Comparison of ENCODE assay signal across 8 cellular contexts in the genomic region with DNA sequence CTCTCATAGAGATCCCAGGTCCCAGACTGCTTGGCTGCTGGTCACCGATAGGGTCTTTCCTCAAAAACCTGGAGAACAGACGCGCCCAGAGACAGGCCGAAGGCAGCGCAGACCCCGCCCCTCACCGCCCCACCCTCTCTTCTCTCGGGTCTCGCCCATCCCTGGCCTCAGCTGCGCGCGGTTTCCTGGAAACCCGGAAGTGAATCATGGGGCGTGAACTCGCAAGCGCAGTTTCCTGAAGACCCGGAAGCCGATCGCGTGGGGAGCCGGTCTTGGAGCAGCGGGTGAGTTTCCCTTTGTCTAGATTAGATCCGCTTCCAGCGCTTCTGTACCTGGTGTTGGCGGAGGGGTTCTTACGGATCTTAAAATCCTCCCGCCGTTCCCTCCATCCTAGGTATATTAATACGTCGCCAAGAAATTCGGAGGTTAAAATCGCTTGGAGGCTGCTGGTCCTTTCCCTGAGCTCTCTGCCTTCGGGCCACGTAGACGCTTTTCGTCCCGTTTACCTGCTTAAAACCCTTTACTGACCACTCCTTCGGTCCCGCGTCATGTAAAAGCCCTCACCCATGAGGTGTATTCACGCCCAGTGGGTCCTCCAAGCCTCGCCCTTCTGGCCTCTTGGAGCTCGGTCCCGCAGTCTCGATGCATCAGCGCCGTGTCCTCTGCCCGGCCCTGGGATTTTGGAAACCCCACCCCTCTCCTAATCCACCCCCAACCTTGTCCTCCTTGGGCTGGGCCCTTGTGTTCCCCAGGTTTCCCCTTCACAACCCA. TPM values are rescaled to one million over a fixed set of nuclear protein-coding genes. Genes with fewer than 3 reads are reported as not detected.
DNase-seq lines count a peak whose midpoint lies in the region; ATAC-seq and TF ChIP-seq lines count a peak whose summit lies in the region.

A gene (plus strand): TSS at position 230 of the 771 bp plus-strand sequence. CDS start 48,293 bp downstream, outside the sequence.

- no peak within 1 kb of the TSS for H3K27ac ChIP-seq in CD4-positive, alpha-beta T cell (ENCODE audit: low read depth, low read length)
- no peak within 1 kb of the TSS for H3K27ac ChIP-seq in neuronal stem cell (replicated peaks; ENCODE audit: low read length)

- H3K9ac ChIP-seq in neuronal stem cell (ENCODE audit: low read depth, low read length, poor library complexity) = no peak within 1 kb of the TSS

- H3K9me3 ChIP-seq in CD4-positive, alpha-beta T cell (ENCODE audit: control insufficient read depth, low read length) = peaks cover 94% of the 10 kb centered on the region
- peaks cover 18 to 29% of the 10 kb centered on the region in 2 donors for H3K9me3 ChIP-seq in neuronal stem cell (replicated peaks in 1 of 2; ENCODE audit: control insufficient read depth in 2 of 2, insufficient read depth in 1 of 2, low read depth in 1 of 2, low read length in 2 of 2)

- H3K4me1 Mint-ChIP-seq in CD4-positive, alpha-beta T cell (ENCODE audit: low read depth) = peaks cover 16% of the 10 kb centered on the region
- H3K4me1 Mint-ChIP-seq in activated T-helper 17 cell treated with anti-CD3 and anti-CD28 coated beads, Interleukin-2, amount 50 U/mL, for 72 hours = peaks cover 11% of the 10 kb centered on the region

- H4K91ac ChIP-seq in neuronal stem cell (ENCODE audit: low read depth, low read length, poor library complexity) = no peak within 1 kb of the TSS

- no peak within 1 kb of the TSS for H2BK12ac ChIP-seq in neuronal stem cell (ENCODE audit: low read length)

- peaks cover 0 to 2% of the 10 kb centered on the region in 2 donors for H3K36me3 ChIP-seq in neuronal stem cell (replicated peaks in 1 of 2; ENCODE audit: control insufficient read depth in 2 of 2, insufficient read depth in 2 of 2, low read length in 2 of 2)

- no peak within 1 kb of the TSS for H2BK5ac ChIP-seq in neuronal stem cell (ENCODE audit: low read length)

- peak within 1 kb of the TSS; percentile 92 for H3K4me3 Mint-ChIP-seq in CD4-positive, alpha-beta T cell
- peak within 1 kb of the TSS; percentile 81 for H3K4me3 Mint-ChIP-seq in activated T-helper 17 cell treated with anti-CD3 and anti-CD28 coated beads, Interleukin-2, amount 50 U/mL, for 72 hours

- H3K79me1 ChIP-seq in neuronal stem cell (ENCODE audit: low read depth, low read length) = no peaks in the 10 kb centered on the region

- no peak within 1 kb of the TSS for H3K18ac ChIP-seq in neuronal stem cell (ENCODE audit: low read length)

- H3K27ac Mint-ChIP-seq in CD4-positive, alpha-beta T cell = peak within 1 kb of the TSS; percentile 56
- H3K27ac Mint-ChIP-seq in activated T-helper 17 cell treated with anti-CD3 and anti-CD28 coated beads, Interleukin-2, amount 50 U/mL, for 72 hours = peak within 1 kb of the TSS; percentile 77

- H3K9me3 Mint-ChIP-seq in CD4-positive, alpha-beta T cell = peaks cover 32% of the 10 kb centered on the region
- H3K9me3 Mint-ChIP-seq in activated T-helper 17 cell treated with anti-CD3 and anti-CD28 coated beads, Interleukin-2, amount 50 U/mL, for 72 hours = peaks cover 53% of the 10 kb centered on the region

- H3K14ac ChIP-seq in neuronal stem cell (ENCODE audit: low read length) = no peak within 1 kb of the TSS

- H3K4ac ChIP-seq in neuronal stem cell (ENCODE audit: low read length) = no peak within 1 kb of the TSS

- H3K4me3 ChIP-seq in fibroblast of pulmonary artery (replicated peaks; ENCODE audit: low read depth, low read length) = peak within 1 kb of the TSS; percentile 67
- peak within 1 kb of the TSS in 1 of 2 donors; percentile 76 for H3K4me3 ChIP-seq in neuronal stem cell (ENCODE audit: low read length in 2 of 2)

- peaks cover under 1% of the 10 kb centered on the region for H3K27me3 Mint-ChIP-seq in CD4-positive, alpha-beta T cell
- H3K27me3 Mint-ChIP-seq in activated T-helper 17 cell treated with anti-CD3 and anti-CD28 coated beads, Interleukin-2, amount 50 U/mL, for 72 hours = peaks cover 7% of the 10 kb centered on the region

- no peaks in the 10 kb centered on the region for H3K27me3 ChIP-seq in CD4-positive, alpha-beta T cell (ENCODE audit: control insufficient read depth, insufficient read depth, low read length)
- H3K27me3 ChIP-seq in neuronal stem cell (ENCODE audit: control insufficient read depth in 3 of 3, insufficient read depth in 3 of 3, low read depth in 1 of 3, low read length in 3 of 3) = no peaks in the 10 kb centered on the region

- DNase-seq in CD4-positive, alpha-beta T cell = peak; percentile 25 to 68 (median 50)
- DNase-seq in NCI-H748 (lab: John Stamatoyannopoulos, UW; ENCODE audit: unreplicated experiment) = peak; percentile 94
- peak; percentile 86 for DNase-seq in fibroblast of pulmonary artery (ENCODE audit: low read depth)
- peak; percentile 5 for DNase-seq in neuronal stem cell (ENCODE audit: low spot score)
- peak; percentile 71 for DNase-seq in stimulated activated naive CD8-positive, alpha-beta T cell treated with anti-CD3 and anti-CD28 coated beads, Interleukin-15, Interleukin-2, amounts not matched to agents 100 U/mL and 50 U/mL, for 24 hours
- no peak for DNase-seq in DMS79 (lab: John Stamatoyannopoulos, UW)

- TF ChIP-seq CTCF in CD4-positive, alpha-beta T cell (IDR thresholded peaks at IDR 0.05) = no peak
- no peak for TF ChIP-seq CTCF in fibroblast of pulmonary artery (IDR thresholded peaks at IDR 0.05; ENCODE audit: low read length, missing control alignments)

- CTCF ChIA-PET in CD4-positive, alpha-beta T cell (lab: Charles Lee) = no interaction called here

- no peak within 1 kb of the TSS for H2AK5ac ChIP-seq in neuronal stem cell (ENCODE audit: low read depth, low read length)

- intact Hi-C loops in CD4-positive, alpha-beta T cell (cut with DNase I, micrococcal nuclease) = no loop called here

- H2BK120ac ChIP-seq in neuronal stem cell (ENCODE audit: low read depth, low read length) = no peak within 1 kb of the TSS

- H3K36me3 Mint-ChIP-seq in CD4-positive, alpha-beta T cell (ENCODE audit: low read depth) = peaks cover 83% of the 10 kb centered on the region
- peaks cover 43% of the 10 kb centered on the region for H3K36me3 Mint-ChIP-seq in activated T-helper 17 cell treated with anti-CD3 and anti-CD28 coated beads, Interleukin-2, amount 50 U/mL, for 72 hours (ENCODE audit: low read depth)

- no CpG with 5 or more reads among the region's 48 CpGs for WGBS in neuronal stem cell (ENCODE audit: extremely low coverage in 2 of 2, insufficient read length in 2 of 2, insufficient replicate concordance in 1 of 2), 2 donors

- no peak within 1 kb of the TSS for H2BK15ac ChIP-seq in neuronal stem cell (ENCODE audit: low read length)

- no peaks in the 10 kb centered on the region for H3K4me1 ChIP-seq in neuronal stem cell (ENCODE audit: control insufficient read depth in 2 of 2, insufficient read depth in 1 of 2, low read depth in 1 of 2, low read length in 2 of 2)

- H3K4me2 ChIP-seq in neuronal stem cell (ENCODE audit: insufficient read depth, low read length, poor library complexity, severe bottlenecking) = peak within 1 kb of the TSS; percentile 21

- no peak within 1 kb of the TSS for H3K23ac ChIP-seq in neuronal stem cell (ENCODE audit: low read depth, low read length, poor library complexity)

- H2AFZ ChIP-seq in neuronal stem cell (ENCODE audit: low read length) = no peak within 1 kb of the TSS

- no peak within 1 kb of the TSS for H4K8ac ChIP-seq in neuronal stem cell (ENCODE audit: low read depth, low read length)

- POLR2A ChIA-PET in CD4-positive, alpha-beta T cell (lab: Charles Lee) = interaction anchor here (0.8 to 1.2 kb wide), 2 partner anchors 84 to 117 kb away, joined by 3 to 4 read pairs; a partner anchor contains a TSS

- peak; percentile 94 for ATAC-seq in CD4-positive, alpha-beta T cell (ENCODE audit: poor library complexity)
- ATAC-seq in activated T-helper 17 cell treated with anti-CD3 and anti-CD28 coated beads, Interleukin-2, amount 50 U/mL, for 72 hours (replicated peaks) = peak; percentile 94
- ATAC-seq in stimulated activated naive CD8-positive, alpha-beta T cell treated with anti-CD3 and anti-CD28 coated beads, Interleukin-15, Interleukin-2, amounts not matched to agents 100 U/mL and 50 U/mL, for 24 hours = peak; percentile 68
- ATAC-seq in HG03097 (IDR thresholded peaks at IDR 0.05; ENCODE audit: low FRiP score, unreplicated experiment) = no peak

RNA-seq across cellular contexts. Expression of the gene that starts here (rescaled TPM):
- total RNA-seq in CD4-positive, alpha-beta T cell = 1 to 10 TPM; 1.6 TPM
- under 1 TPM; 0.11 to 0.85 TPM for total RNA-seq in activated T-helper 17 cell treated with anti-CD3 and anti-CD28 coated beads, Interleukin-2, amount 50 U/mL, for 72 hours
- polyA plus RNA-seq in neuronal stem cell (2013, experiment 1 of 2) = 2.0 TPM
- 1.7 TPM for polyA plus RNA-seq in neuronal stem cell (2013, experiment 2 of 2)

Comparison
In these comparisons a context has a peak if more than half of its experiments do, and no peak if none do; other contexts are left out.
1. Peak in ATAC-seq in activated T-helper 17 cell treated with anti-CD3 and anti-CD28 coated beads, Interleukin-2, amount 50 U/mL, for 72 hours; RNA of the gene not detected or under 1 TPM.